8 cellular contexts compared by ENCODE assay signal in genomic region chr11:67758009-67758408, GRCh38.
A peak's percentile ranks its signal among the peaks of the same experiment; 100 is the strongest.
DNase-seq lines count a peak whose midpoint lies in the region; ATAC-seq, FAIRE-seq and TF ChIP-seq lines count a peak whose summit lies in the region.
"Not testable (repeated sequence)": the region's sequence is repeated elsewhere in the genome, so short reads cannot be mapped to it uniquely, and the experiment has no call there.

No MANE protein-coding gene starts in this region.

- CTCF ChIA-PET in K562 (lab: Yijun Ruan, JAX; ENCODE audit: low intra/inter-chr PET ratio) = not testable (repeated sequence)

- H2AFZ ChIP-seq in K562 (ENCODE audit: low read depth, low read length) = not testable (repeated sequence)

- H3K4me3 ChIP-seq in K562; thyroid gland (replicated peaks in 1 of 3): not testable (repeated sequence)

- TF ChIP-seq EP300 in K562 (IDR thresholded peaks at IDR 0.05; ENCODE audit: low read length) = not testable (repeated sequence)

- H3K27ac Mint-ChIP-seq in nephron progenitor cell = peak overlapping the region; percentile 68

- not testable (repeated sequence) for H3K4me1 ChIP-seq in K562 (replicated peaks in 1 of 2; ENCODE audit: control insufficient read depth in 2 of 2, insufficient read depth in 2 of 2, low read length in 2 of 2)
- peaks cover 0 to 19% of the 10 kb centered on the region in 2 donors for H3K4me1 ChIP-seq in thyroid gland

- not testable (repeated sequence) for H3K9me3 Mint-ChIP-seq in nephron progenitor cell

- not testable (repeated sequence) for H4K20me1 ChIP-seq in K562 (replicated peaks; ENCODE audit: control insufficient read depth, insufficient read depth, low read length)

- not testable (repeated sequence) for TF ChIP-seq RAD21 in K562 (CRISPR knock-in tag; conservative IDR thresholded peaks at IDR 0.05 in 1 of 2, IDR thresholded peaks at IDR 0.05 in 1 of 2)

- H3K27ac ChIP-seq in K562 (ENCODE audit: extremely low read depth, low read depth, low read length); thyroid gland: not testable (repeated sequence)

- not testable (repeated sequence) for H3K36me3 Mint-ChIP-seq in nephron progenitor cell (ENCODE audit: low read depth)

- POLR2A ChIA-PET in K562 (lab: Yijun Ruan, JAX) = not testable (repeated sequence)

- BruUV-seq in K562 (replicated peaks; lab: Mats Ljungman, UMichigan) = not testable (repeated sequence)

- WGBS in K562 (ENCODE audit: insufficient coverage, low coverage, missing lambda C conversion rate) = 0% methylated on average over 5 of the region's 5 CpGs
- WGBS in thyroid gland, 2 donors = 30 to 43% methylated on average over 5 of the region's 5 CpGs

- H3K4me2 ChIP-seq in K562 (ENCODE audit: insufficient read depth, low read length) = not testable (repeated sequence)

- intact Hi-C loops in K562 (cut with micrococcal nuclease); thyroid gland (cut with DNase I): not testable (repeated sequence)

- DNase-seq in ELF-1 (ENCODE audit: low read depth, low spot score) (peak; percentile 91), NCI-H187 (lab: John Stamatoyannopoulos, UW) (peak; percentile 14 to 22), NCI-H524 treated with DMSO at 0.1 percent for 48 hours (lab: John Stamatoyannopoulos, UW) (peak; percentile 28), OCI-M2 (lab: John Stamatoyannopoulos, UW; ENCODE audit: unreplicated experiment) (peak; percentile 1), K562 (ENCODE audit: extremely low read depth in 1 of 4, low spot score in 3 of 4) (peak in 1 of 4 experiments; percentile 21), iris pigment epithelial cell (ENCODE audit: low read depth) (peak; percentile 0), thyroid gland (peak; percentile 6 to 17)
- DNase-seq in nephron progenitor cell = not testable (repeated sequence)

- in situ Hi-C loops in K562 (cut with MboI) = not testable (repeated sequence)

- H3K27me3 ChIP-seq in K562 (ENCODE audit: control insufficient read depth in 2 of 2, insufficient read depth in 2 of 2, low read length in 2 of 2); thyroid gland: not testable (repeated sequence)

- not testable (repeated sequence) for H3K79me2 ChIP-seq in K562 (ENCODE audit: control insufficient read depth, insufficient read depth, low read length)

- not testable (repeated sequence) for ATAC-seq in K562

- not testable (repeated sequence) for TF ChIP-seq POLR2A in K562 (conservative IDR thresholded peaks at IDR 0.05); thyroid gland (IDR thresholded peaks at IDR 0.05)

- H3K27me3 Mint-ChIP-seq in nephron progenitor cell (ENCODE audit: low read depth, poor library complexity) = not testable (repeated sequence)

- H3K9me1 ChIP-seq in K562 (ENCODE audit: control insufficient read depth, insufficient read depth, low read length) = not testable (repeated sequence)

- FAIRE-seq in K562 (lab: Jason Lieb, UNC) = not testable (repeated sequence)

- H3K9me3 ChIP-seq in K562 (replicated peaks; ENCODE audit: control insufficient read depth, insufficient read depth, low read depth, low read length); thyroid gland: not testable (repeated sequence)

- H3K9ac ChIP-seq in K562 (ENCODE audit: insufficient read depth in 1 of 2, low read depth in 2 of 2, low read length in 2 of 2) = not testable (repeated sequence)

- H3K4me1 Mint-ChIP-seq in nephron progenitor cell = peaks cover 53% of the 10 kb centered on the region

- H3K4me3 Mint-ChIP-seq in nephron progenitor cell = peak overlapping the region; percentile 15

- not testable (repeated sequence) for H3K36me3 ChIP-seq in K562 (ENCODE audit: control insufficient read depth, insufficient read depth, low read length); thyroid gland

- TF ChIP-seq CTCF in K562 (IDR thresholded peaks at IDR 0.05 in 2 of 3, conservative IDR thresholded peaks at IDR 0.05 in 1 of 3; ENCODE audit: insufficient read depth in 2 of 3, low read depth in 1 of 3, low read length in 3 of 3); nephron progenitor cell (IDR thresholded peaks at IDR 0.05); thyroid gland (IDR thresholded peaks at IDR 0.05): not testable (repeated sequence)

TF ChIP-seq in K562, 482 proteins besides CTCF, POLR2A, EP300 and RAD21:
- TF ChIP-seq SOX6 (IDR thresholded peaks at IDR 0.05) (peak; percentile 44; the same call in 1 of the 2 replicates), SMAD4 (CRISPR knock-in tag; conservative IDR thresholded peaks at IDR 0.05) (0 out of 2 replicates have a peak, but pooled peaks have one; percentile 29), TEAD4 (IDR thresholded peaks at IDR 0.05; ENCODE audit: low read length) (peak; percentile 19; the same call in 1 of the 2 replicates), GATA2 (CRISPR knock-in tag; IDR thresholded peaks at IDR 0.05) (peak; percentile 66), CTBP1 (IDR thresholded peaks at IDR 0.05; ENCODE audit: borderline replicate concordance) (peak; percentile 33; the same call in 1 of the 2 replicates), ARID1B (IDR thresholded peaks at IDR 0.05) (peak; percentile 45; the same call in 1 of the 2 replicates), TAL1 (IDR thresholded peaks at IDR 0.05) (peak; percentile 58), CBFA2T2 (conservative IDR thresholded peaks at IDR 0.05) (peak; percentile 64), TCF3 (CRISPR knock-in tag; IDR thresholded peaks at IDR 0.05) (peak; percentile 74), NCOR1 (IDR thresholded peaks at IDR 0.05) (peak; percentile 32; the same call in 1 of the 2 replicates), CBFA2T3 (IDR thresholded peaks at IDR 0.05) (peak; percentile 73), SPI1 (IDR thresholded peaks at IDR 0.05; ENCODE audit: borderline replicate concordance, low read depth, low read length) (peak; percentile 51; the same call in 1 of the 2 replicates)
- not testable (repeated sequence) for TF ChIP-seq TEAD4 (CRISPR knock-in tag; IDR thresholded peaks at IDR 0.05; ENCODE audit: borderline replicate concordance)
